13 cellular contexts compared by ENCODE assay signal in the genomic region with DNA sequence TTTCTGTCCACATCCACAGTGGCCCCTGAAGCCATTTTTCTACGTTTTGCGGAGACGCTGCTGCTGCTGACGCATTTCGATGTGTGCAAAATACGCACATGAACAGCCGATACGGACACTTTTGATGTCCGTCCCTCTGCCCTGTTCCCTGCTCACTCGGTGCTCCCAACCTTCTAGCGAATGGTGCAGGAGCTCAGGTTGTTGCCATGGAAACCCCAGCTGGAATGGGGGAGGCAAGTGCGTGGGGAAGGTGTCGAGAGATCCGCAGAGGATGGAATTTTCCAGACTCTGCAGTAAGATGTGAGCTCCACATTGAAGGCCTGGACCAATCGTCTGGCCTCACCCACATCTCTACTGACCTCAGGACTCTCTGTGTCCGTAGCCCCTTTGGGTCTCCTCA.
DNase-seq lines count a peak whose midpoint lies in the region; TF ChIP-seq lines count a peak whose summit lies in the region.
"Had no signal": no experiment of that assay in that cellular context is flagged by ENCODE, and none has a peak within 500 bp of the region (broad histone marks: within the 10 kb centered on the region; RNA-seq: fewer than 3 reads in every experiment).

No MANE protein-coding gene starts in this region.

- no peak overlapping the region for H3K27ac ChIP-seq in H9 (ENCODE audit: insufficient read length, low read depth, low read length)
- H3K27ac ChIP-seq: C4-2B had no signal

- POLR2A ChIA-PET in Caco-2 (lab: Charles Lee) = no interaction called here

- H2BK12ac ChIP-seq in H9 (ENCODE audit: insufficient read length, low read depth, low read length) = no peak overlapping the region

- no peak overlapping the region for H2BK20ac ChIP-seq in H9 (ENCODE audit: low read depth, low read length, poor library complexity, severe bottlenecking)

- H3K4ac ChIP-seq in H9 (ENCODE audit: low read depth, low read length) = no peak overlapping the region

- H3K23ac ChIP-seq in H9 (ENCODE audit: insufficient read length, low read depth, low read length) = no peak overlapping the region

- WGBS in H9 (ENCODE audit: extremely low coverage, insufficient read length, low lambda C conversion rate) = no CpG with 5 or more reads among the region's 16 CpGs

- no peak overlapping the region for H2BK15ac ChIP-seq in H9 (ENCODE audit: low read depth, low read length)

- H3K36me3 Mint-ChIP-seq in H9 (ENCODE audit: insufficient read depth in 1 of 3, low read depth in 3 of 3) = peaks cover 9 to 55% (median 32%) of the 10 kb centered on the region in 3 experiments; a peak in 6 of 7 replicates
- no peaks in the 10 kb centered on the region for H3K36me3 Mint-ChIP-seq in Caco-2 (ENCODE audit: insufficient read depth, unreplicated experiment)
- H3K36me3 Mint-ChIP-seq: CD4-positive, alpha-beta memory T cell had no signal

- H3K79me1 ChIP-seq in H9 (ENCODE audit: insufficient read depth, low read depth, low read length, poor library complexity, severe bottlenecking) = no peaks in the 10 kb centered on the region

- H3K27me3 ChIP-seq in H9 (ENCODE audit: insufficient read depth, low read length) (no peaks in the 10 kb centered on the region), Caco-2 (replicated peaks; ENCODE audit: control insufficient read depth, insufficient read depth, low read length) (no peaks in the 10 kb centered on the region)
- H3K27me3 ChIP-seq: BE2C had no signal

- no peak overlapping the region for H2AFZ ChIP-seq in H9 (ENCODE audit: low read length)

- no peaks in the 10 kb centered on the region for H3K79me2 ChIP-seq in H9 (ENCODE audit: insufficient read depth, low read length)

- H4K20me1 ChIP-seq in H9 (ENCODE audit: control insufficient read depth, insufficient read depth, insufficient read length) = no peaks in the 10 kb centered on the region

- no peak overlapping the region for H3K4me2 ChIP-seq in H9 (ENCODE audit: insufficient read depth, insufficient read length, low read length)

- no peak overlapping the region for H4K91ac ChIP-seq in H9 (ENCODE audit: insufficient read length, low read depth, low read length)

- H3K4me1 ChIP-seq in H9 (ENCODE audit: insufficient read depth, low read length) (no peaks in the 10 kb centered on the region), Caco-2 (no peaks in the 10 kb centered on the region)
- H3K4me1 ChIP-seq: BE2C had no signal

- BruUV-seq in Caco-2 (replicated peaks; lab: Mats Ljungman, UMichigan) = no TSS peak

- H3K18ac ChIP-seq in H9 (ENCODE audit: insufficient read length, low read depth, low read length) = no peak overlapping the region

- H3K4me1 Mint-ChIP-seq in H9 (no peaks in the 10 kb centered on the region), Caco-2 (ENCODE audit: low read depth, unreplicated experiment) (no peaks in the 10 kb centered on the region)
- H3K4me1 Mint-ChIP-seq: CD4-positive, alpha-beta memory T cell had no signal

- H3K27ac Mint-ChIP-seq in H9 (no peak overlapping the region), Caco-2 (ENCODE audit: unreplicated experiment) (no peak overlapping the region)

- H3T11ph ChIP-seq in H9 (ENCODE audit: low read length) = no peak overlapping the region

- no peak overlapping the region for H4K5ac ChIP-seq in H9 (ENCODE audit: insufficient read length, low read depth, low read length)

- H3K56ac ChIP-seq in H9 (ENCODE audit: insufficient read length, low read depth, low read length) = no peak overlapping the region

- DNase-seq in NCI-H748 (lab: John Stamatoyannopoulos, UW; ENCODE audit: unreplicated experiment) = peak; percentile 46
- DNase-seq in NCI-H748 treated with DMSO at 0.1 percent for 48 hours (lab: John Stamatoyannopoulos, UW) = no peak
- DNase-seq in head of caudate nucleus = peak; percentile 56 to 92 (median 78)
- peak; percentile 70 for DNase-seq in occipital lobe (lab: John Stamatoyannopoulos, UW)
- DNase-seq in superior temporal gyrus (ENCODE audit: extremely low spot score) = peak; percentile 39
- no peak for DNase-seq in H9
- DNase-seq in Caco-2 = no peak
- DNase-seq: BE2C; CD4-positive, alpha-beta memory T cell; DMS53; GF-D8; IMR-90 had no signal

- peaks cover 77% of the 10 kb centered on the region for H3K9me3 ChIP-seq in H9 (ENCODE audit: control insufficient read depth, low read depth, low read length)
- H3K9me3 ChIP-seq in Caco-2 = no peaks in the 10 kb centered on the region
- H3K9me3 ChIP-seq: BE2C had no signal

- TF ChIP-seq CTCF in H9 (conservative IDR thresholded peaks at IDR 0.05) (no peak), Caco-2 (IDR thresholded peaks at IDR 0.05; ENCODE audit: insufficient read depth in 1 of 2, low read depth in 1 of 2, low read length in 1 of 2, severe bottlenecking in 1 of 2, unreplicated experiment in 1 of 2) (no peak)

- no peak overlapping the region for H4K8ac ChIP-seq in H9 (replicated peaks; ENCODE audit: insufficient read length, low read depth, low read length)

- no peak overlapping the region for H3K4me3 ChIP-seq in Caco-2 (ENCODE audit: low read depth, low read length)

- CTCF ChIA-PET in Caco-2 (lab: Charles Lee) = no interaction called here

- no peak overlapping the region for H3K9ac ChIP-seq in H9 (ENCODE audit: extremely low read depth, insufficient read length, low read length)

- H3K27me3 Mint-ChIP-seq in H9 (ENCODE audit: low read depth) (peaks cover 5% of the 10 kb centered on the region), Caco-2 (ENCODE audit: insufficient read depth, unreplicated experiment) (no peaks in the 10 kb centered on the region)
- H3K27me3 Mint-ChIP-seq: CD4-positive, alpha-beta memory T cell had no signal

- no peak overlapping the region for H2BK5ac ChIP-seq in H9 (ENCODE audit: insufficient read length, low read length)

- H3K36me3 ChIP-seq in Caco-2 (ENCODE audit: control insufficient read depth, insufficient read depth, low read length) = no peaks in the 10 kb centered on the region
- H3K36me3 ChIP-seq: BE2C had no signal

- H3K14ac ChIP-seq in H9 (ENCODE audit: insufficient read depth, low read length) = no peak overlapping the region

- peaks cover 94 to 96% of the 10 kb centered on the region in 2 experiments for H3K9me3 Mint-ChIP-seq in H9
- H3K9me3 Mint-ChIP-seq in Caco-2 (ENCODE audit: unreplicated experiment) = peaks cover 60% of the 10 kb centered on the region

- no peak overlapping the region for H2AK5ac ChIP-seq in H9 (ENCODE audit: insufficient read length, low read length)

- intact Hi-C loops in head of caudate nucleus (cut with DNase I) = no loop called here
- intact Hi-C loops in Caco-2 (cut with micrococcal nuclease; ENCODE audit: unreplicated experiment) = no loop called here

- H2BK120ac ChIP-seq in H9 (ENCODE audit: low read depth, low read length, poor library complexity, severe bottlenecking) = no peak overlapping the region

- H3K4me3 Mint-ChIP-seq in H9 = no peak overlapping the region
- no peak overlapping the region for H3K4me3 Mint-ChIP-seq in Caco-2 (ENCODE audit: unreplicated experiment)

- no peaks in the 10 kb centered on the region for H3K23me2 ChIP-seq in H9 (ENCODE audit: insufficient read length, low read depth, low read length, poor library complexity, severe bottlenecking)

Comparison
In these comparisons a context has a peak if more than half of its experiments do, and no peak if none do; other contexts are left out.
1. DNase-seq: peak in NCI-H748 (single experiment), head of caudate nucleus (42 of 42), occipital lobe (single experiment) and superior temporal gyrus (single experiment); none in NCI-H748 treated with DMSO at 0.1 percent for 48 hours (single experiment), H9 (single experiment) and Caco-2 (0 of 2).